In the genomic region with DNA sequence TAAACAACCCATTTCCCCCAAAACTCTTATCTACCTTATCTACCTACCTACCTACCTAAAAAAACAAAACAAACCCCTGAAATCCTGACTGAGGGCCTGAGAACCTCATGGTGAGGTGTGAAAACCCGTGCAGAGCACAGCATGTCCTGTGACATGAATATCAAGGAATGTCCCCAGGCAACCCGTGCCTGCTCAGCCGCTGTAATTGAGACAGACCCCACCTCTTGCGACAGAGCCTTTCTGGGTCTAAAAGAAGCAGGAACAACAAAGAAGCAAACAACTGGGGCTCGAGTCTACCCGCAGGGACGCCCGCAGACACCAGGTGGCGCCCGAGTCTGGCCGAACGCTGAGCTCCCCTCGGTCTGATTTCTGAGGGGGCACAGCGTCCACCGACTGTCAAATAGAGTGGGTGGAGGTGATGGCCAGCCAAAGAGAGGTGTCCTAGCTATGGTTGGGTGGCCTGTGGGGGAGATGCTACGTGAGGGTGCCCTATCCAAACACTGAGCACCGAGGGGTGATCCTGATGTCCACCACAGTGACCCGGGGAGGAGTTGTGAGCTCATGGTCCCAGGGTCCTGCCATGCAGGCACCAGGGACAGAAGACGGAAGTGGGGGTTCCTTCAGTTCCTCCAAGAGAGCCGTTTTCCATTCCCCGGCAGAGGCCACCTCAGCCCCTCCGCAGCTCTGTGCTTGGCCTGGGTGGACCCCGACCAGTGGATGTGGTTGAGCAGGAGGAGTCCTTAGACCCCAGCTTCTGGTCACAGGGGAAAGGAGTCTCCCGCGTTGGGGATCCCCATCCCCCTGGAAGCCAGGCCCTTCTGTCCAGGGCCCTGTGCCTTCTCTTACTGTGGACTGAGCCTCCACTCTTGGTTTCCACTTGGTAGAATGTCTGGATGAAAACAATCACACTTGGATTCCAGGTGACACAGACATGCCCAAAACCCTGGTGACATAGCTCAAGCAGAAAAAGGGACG, we compare ENCODE assay signal across 1 cellular context.
TF ChIP-seq lines count a peak whose summit lies in the region.

No MANE protein-coding gene starts in this region.

TF ChIP-seq in HepG2, 621 proteins besides CTCF, POLR2A, EP300 and RAD21 (continued from another document and continues in another):
- no peak for TF ChIP-seq ARHGAP35 (CRISPR knock-in tag; IDR thresholded peaks at IDR 0.05; ENCODE audit: borderline replicate concordance)
- TF ChIP-seq RNF2 (conservative IDR thresholded peaks at IDR 0.05; ENCODE audit: low read depth) = peak; percentile 39; the same call in 1 of the 2 replicates
- TF ChIP-seq FOXK2 (IDR thresholded peaks at IDR 0.05) = no peak
- TF ChIP-seq GTF3A (CRISPR knock-in tag; conservative IDR thresholded peaks at IDR 0.05) = no peak
- no peak for TF ChIP-seq DR1 (CRISPR knock-in tag; IDR thresholded peaks at IDR 0.05)
- TF ChIP-seq NFE2 (CRISPR knock-in tag; IDR thresholded peaks at IDR 0.05) = no peak
- no peak for TF ChIP-seq ZNF296 (CRISPR knock-in tag; conservative IDR thresholded peaks at IDR 0.05)
- no peak for TF ChIP-seq GZF1 (CRISPR knock-in tag; IDR thresholded peaks at IDR 0.05)
- TF ChIP-seq, protein P1, sequence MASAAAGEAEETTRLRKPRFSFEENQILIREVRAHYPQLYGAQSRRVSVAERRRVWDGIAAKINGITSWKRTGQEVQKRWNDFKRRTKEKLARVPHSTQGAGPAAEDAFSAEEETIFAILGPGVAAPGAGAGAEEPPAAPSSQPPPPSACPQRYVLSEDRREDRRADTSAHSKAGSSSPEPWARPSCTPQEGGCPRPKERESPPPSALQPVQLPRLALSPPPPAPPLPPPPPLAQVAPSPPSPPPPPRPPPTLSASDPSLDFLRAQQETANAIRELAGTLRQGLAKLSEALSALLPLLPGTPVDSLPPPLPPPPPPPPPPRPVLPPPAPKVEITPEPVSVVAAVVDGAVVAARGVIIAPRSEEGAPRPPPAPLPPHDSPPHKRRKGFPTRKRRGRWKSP (CRISPR knock-in tag; IDR thresholded peaks at IDR 0.05) = no peak
- no peak for TF ChIP-seq TRIM24 (CRISPR knock-in tag; IDR thresholded peaks at IDR 0.05)
- TF ChIP-seq ZNF510 (CRISPR knock-in tag; IDR thresholded peaks at IDR 0.05; ENCODE audit: low read depth) = no peak
- TF ChIP-seq FOSL1 (CRISPR knock-in tag; IDR thresholded peaks at IDR 0.05; ENCODE audit: borderline replicate concordance) = no peak
- TF ChIP-seq ZNF724P (CRISPR knock-in tag; IDR thresholded peaks at IDR 0.05; ENCODE audit: borderline replicate concordance) = no peak
- no peak for TF ChIP-seq ZMYM3 (CRISPR knock-in tag; IDR thresholded peaks at IDR 0.05)
- TF ChIP-seq RFX3 (CRISPR knock-in tag; IDR thresholded peaks at IDR 0.05) = no peak
- TF ChIP-seq MXI1 (IDR thresholded peaks at IDR 0.05; ENCODE audit: borderline replicate concordance, low read depth, low read length) = no peak
- TF ChIP-seq ZUFSP (CRISPR knock-in tag; IDR thresholded peaks at IDR 0.05; ENCODE audit: borderline replicate concordance) = no peak
- TF ChIP-seq ZBTB37 (CRISPR knock-in tag; IDR thresholded peaks at IDR 0.05) = no peak
- no peak for TF ChIP-seq HMGA1 (CRISPR knock-in tag; conservative IDR thresholded peaks at IDR 0.05)
- TF ChIP-seq TP53 (CRISPR knock-in tag; conservative IDR thresholded peaks at IDR 0.05) = no peak
- no peak for TF ChIP-seq JUNB (CRISPR knock-in tag; IDR thresholded peaks at IDR 0.05; ENCODE audit: borderline replicate concordance)
- no peak for TF ChIP-seq JUND (CRISPR knock-in tag; IDR thresholded peaks at IDR 0.05)
- 0 out of 2 replicates have a peak, but pooled peaks have one; percentile 26 for TF ChIP-seq PATZ1 (CRISPR knock-in tag; IDR thresholded peaks at IDR 0.05)
- no peak for TF ChIP-seq HES4 (CRISPR knock-in tag; IDR thresholded peaks at IDR 0.05; ENCODE audit: borderline replicate concordance)
- TF ChIP-seq KDM1A (CRISPR knock-in tag; IDR thresholded peaks at IDR 0.05) = no peak
- no peak for TF ChIP-seq ZNF160 (CRISPR knock-in tag; IDR thresholded peaks at IDR 0.05)
- TF ChIP-seq, protein P2, sequence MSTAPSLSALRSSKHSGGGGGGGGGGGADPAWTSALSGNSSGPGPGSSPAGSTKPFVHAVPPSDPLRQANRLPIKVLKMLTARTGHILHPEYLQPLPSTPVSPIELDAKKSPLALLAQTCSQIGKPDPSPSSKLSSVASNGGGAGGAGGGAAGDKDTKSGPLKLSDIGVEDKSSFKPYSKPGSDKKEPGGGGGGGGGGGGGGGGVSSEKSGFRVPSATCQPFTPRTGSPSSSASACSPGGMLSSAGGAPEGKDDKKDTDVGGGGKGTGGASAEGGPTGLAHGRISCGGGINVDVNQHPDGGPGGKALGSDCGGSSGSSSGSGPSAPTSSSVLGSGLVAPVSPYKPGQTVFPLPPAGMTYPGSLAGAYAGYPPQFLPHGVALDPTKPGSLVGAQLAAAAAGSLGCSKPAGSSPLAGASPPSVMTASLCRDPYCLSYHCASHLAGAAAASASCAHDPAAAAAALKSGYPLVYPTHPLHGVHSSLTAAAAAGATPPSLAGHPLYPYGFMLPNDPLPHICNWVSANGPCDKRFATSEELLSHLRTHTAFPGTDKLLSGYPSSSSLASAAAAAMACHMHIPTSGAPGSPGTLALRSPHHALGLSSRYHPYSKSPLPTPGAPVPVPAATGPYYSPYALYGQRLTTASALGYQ (CRISPR knock-in tag; IDR thresholded peaks at IDR 0.05) = no peak
- no peak for TF ChIP-seq ARNT2 (CRISPR knock-in tag; IDR thresholded peaks at IDR 0.05; ENCODE audit: low read depth)
- TF ChIP-seq ZNF180 (CRISPR knock-in tag; IDR thresholded peaks at IDR 0.05; ENCODE audit: borderline replicate concordance, low read depth) = no peak
- no peak for TF ChIP-seq NFYB (CRISPR knock-in tag; IDR thresholded peaks at IDR 0.05)
- TF ChIP-seq ARID4A (CRISPR knock-in tag; IDR thresholded peaks at IDR 0.05; ENCODE audit: borderline replicate concordance) = no peak
- TF ChIP-seq TCF12 (IDR thresholded peaks at IDR 0.05) = no peak
- no peak for TF ChIP-seq TCF12 (CRISPR knock-in tag; IDR thresholded peaks at IDR 0.05)
- TF ChIP-seq MXD1 (CRISPR knock-in tag; IDR thresholded peaks at IDR 0.05) = no peak
- no peak for TF ChIP-seq FIP1L1 (IDR thresholded peaks at IDR 0.05; ENCODE audit: borderline replicate concordance, insufficient read depth, low read depth, low read length)
- no peak for TF ChIP-seq AKAP8 (CRISPR knock-in tag; IDR thresholded peaks at IDR 0.05)
- no peak for TF ChIP-seq ZNF777 (CRISPR knock-in tag; IDR thresholded peaks at IDR 0.05)
- TF ChIP-seq REL (CRISPR knock-in tag; conservative IDR thresholded peaks at IDR 0.05) = no peak
- TF ChIP-seq CCAR2 (optimal IDR thresholded peaks at IDR 0.05; ENCODE audit: low read depth, low read length) = no peak
- TF ChIP-seq ZNF749 (CRISPR knock-in tag; IDR thresholded peaks at IDR 0.05; ENCODE audit: borderline replicate concordance) = no peak
- TF ChIP-seq THYN1 (CRISPR knock-in tag; IDR thresholded peaks at IDR 0.05; ENCODE audit: borderline replicate concordance, low read depth) = no peak
- TF ChIP-seq HMGXB4 (CRISPR knock-in tag; IDR thresholded peaks at IDR 0.05; ENCODE audit: borderline replicate concordance in 1 of 2, low read depth in 1 of 2) = no peak
- no peak for TF ChIP-seq ZNF343 (CRISPR knock-in tag; IDR thresholded peaks at IDR 0.05)
- peak; percentile 41; the same call in 1 of the 2 replicates for TF ChIP-seq FOXA3 (CRISPR knock-in tag; IDR thresholded peaks at IDR 0.05)
- no peak for TF ChIP-seq ZNF569 (CRISPR knock-in tag; IDR thresholded peaks at IDR 0.05; ENCODE audit: borderline replicate concordance)
- TF ChIP-seq, protein P3, sequence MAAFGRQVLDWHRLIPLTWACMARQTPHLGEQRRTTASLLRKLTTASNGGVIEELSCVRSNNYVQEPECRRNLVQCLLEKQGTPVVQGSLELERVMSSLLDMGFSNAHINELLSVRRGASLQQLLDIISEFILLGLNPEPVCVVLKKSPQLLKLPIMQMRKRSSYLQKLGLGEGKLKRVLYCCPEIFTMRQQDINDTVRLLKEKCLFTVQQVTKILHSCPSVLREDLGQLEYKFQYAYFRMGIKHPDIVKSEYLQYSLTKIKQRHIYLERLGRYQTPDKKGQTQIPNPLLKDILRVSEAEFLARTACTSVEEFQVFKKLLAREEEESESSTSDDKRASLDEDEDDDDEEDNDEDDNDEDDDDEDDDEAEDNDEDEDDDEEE (CRISPR knock-in tag; IDR thresholded peaks at IDR 0.05) = 0 out of 2 replicates have a peak, but pooled peaks have one; percentile 69
- TF ChIP-seq E2F5 (CRISPR knock-in tag; conservative IDR thresholded peaks at IDR 0.05) = no peak
